ENCODE assay signal across 17 cellular contexts in the genomic region with DNA sequence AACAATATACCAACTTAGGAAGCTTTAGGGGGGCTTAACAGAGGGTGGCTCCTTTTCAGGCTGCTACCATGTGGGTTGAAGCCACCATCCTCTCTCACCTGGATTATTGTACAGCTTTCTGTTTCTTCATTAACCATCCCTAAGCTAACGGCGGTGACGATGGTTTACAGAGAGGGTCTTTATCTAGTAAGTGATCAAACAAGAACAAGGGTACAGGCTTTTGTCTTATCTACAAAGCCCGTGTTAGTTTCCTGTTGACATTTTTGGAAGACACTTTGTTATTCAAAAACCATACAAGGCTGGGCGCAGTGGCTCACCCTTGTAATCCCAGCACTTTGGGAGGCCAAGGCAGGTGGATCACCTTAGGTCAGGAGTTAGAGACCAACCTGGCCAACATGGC. TPM values are rescaled to one million over a fixed set of nuclear protein-coding genes. Genes with fewer than 3 reads are reported as not detected.
DNase-seq lines count a peak whose midpoint lies in the region; ATAC-seq and TF ChIP-seq lines count a peak whose summit lies in the region.
"Had no signal": no experiment of that assay in that cellular context is flagged by ENCODE, and none has a peak within 500 bp of the region (broad histone marks: within the 10 kb centered on the region; RNA-seq: fewer than 3 reads in every experiment).

No MANE protein-coding gene starts in this region.

- peak overlapping the region in 1 of 5 donors; percentile 27 for H3K9ac ChIP-seq in subcutaneous abdominal adipose tissue (ENCODE audit: low read length in 5 of 5)

- TF ChIP-seq CTCF in cardiac muscle cell (IDR thresholded peaks at IDR 0.05; ENCODE audit: low read depth, low read length) (no peak), glutamatergic neuron (IDR thresholded peaks at IDR 0.05; ENCODE audit: partially characterized antibody, unreplicated experiment) (no peak)

- H3K9me3 Mint-ChIP-seq in IgD-negative memory B cell (no peaks in the 10 kb centered on the region), glutamatergic neuron (ENCODE audit: unreplicated experiment) (peaks cover 5% of the 10 kb centered on the region)

- H3K27me3 Mint-ChIP-seq in IgD-negative memory B cell: no peaks in the 10 kb centered on the region
- peaks cover 3% of the 10 kb centered on the region for H3K27me3 Mint-ChIP-seq in glutamatergic neuron (ENCODE audit: unreplicated experiment)
- H3K27me3 Mint-ChIP-seq: activated CD4-positive, alpha-beta T cell treated with anti-CD3 and anti-CD28 coated beads for 36 hours had no signal

- ATAC-seq in right cardiac atrium: no peak
- ATAC-seq: activated CD4-positive, alpha-beta T cell treated with anti-CD3 and anti-CD28 coated beads for 36 hours; pancreas had no signal

- no peaks in the 10 kb centered on the region for H3K27me3 ChIP-seq in cardiac muscle cell
- H3K27me3 ChIP-seq in right cardiac atrium (ENCODE audit: control insufficient read depth, insufficient read depth): no peaks in the 10 kb centered on the region
- no peaks in the 10 kb centered on the region for H3K27me3 ChIP-seq in subcutaneous abdominal adipose tissue (ENCODE audit: control insufficient read depth in 5 of 5, insufficient read depth in 4 of 5, low read length in 5 of 5)
- H3K27me3 ChIP-seq: MG63, pancreas, uterus had no signal

- peaks cover 5% of the 10 kb centered on the region for H3K36me3 Mint-ChIP-seq in IgD-negative memory B cell
- H3K36me3 Mint-ChIP-seq in glutamatergic neuron (ENCODE audit: unreplicated experiment): peaks cover 6% of the 10 kb centered on the region

- H3K4me3 ChIP-seq in cardiac muscle cell (no peak overlapping the region), right cardiac atrium (ENCODE audit: low read length) (no peak overlapping the region), subcutaneous abdominal adipose tissue (ENCODE audit: low read depth in 1 of 5, low read length in 5 of 5) (no peak overlapping the region)
- H3K4me3 ChIP-seq: MG63, pancreas, smooth muscle cell, uterus had no signal

- peaks cover 9% of the 10 kb centered on the region for H3K36me3 ChIP-seq in cardiac muscle cell
- peaks cover 4 to 25% (median 11%) of the 10 kb centered on the region in 5 donors for H3K36me3 ChIP-seq in subcutaneous abdominal adipose tissue (ENCODE audit: control insufficient read depth in 5 of 5, insufficient read depth in 5 of 5, low read length in 5 of 5)
- H3K36me3 ChIP-seq: pancreas, uterus had no signal

- H3K4me3 Mint-ChIP-seq in IgD-negative memory B cell (peak overlapping the region; percentile 76 to 91 (median 82)), glutamatergic neuron (ENCODE audit: unreplicated experiment) (no peak overlapping the region)
- H3K4me3 Mint-ChIP-seq: activated CD4-positive, alpha-beta T cell treated with anti-CD3 and anti-CD28 coated beads for 36 hours had no signal

- 60% methylated on average over 5 of the region's 5 CpGs for WGBS in right cardiac atrium

- H3K9me3 ChIP-seq in cardiac muscle cell (ENCODE audit: low read depth) (no peaks in the 10 kb centered on the region), right cardiac atrium (ENCODE audit: control insufficient read depth, low read length) (no peaks in the 10 kb centered on the region), subcutaneous abdominal adipose tissue (ENCODE audit: control insufficient read depth in 5 of 5, low read length in 5 of 5) (no peaks in the 10 kb centered on the region)
- H3K9me3 ChIP-seq: MG63, pancreas, uterus had no signal

- intact Hi-C loops in right cardiac atrium (cut with DNase I): no loop called here

- peaks cover 26% of the 10 kb centered on the region for H3K4me1 ChIP-seq in cardiac muscle cell (ENCODE audit: low read depth)
- peaks cover 1% of the 10 kb centered on the region for H3K4me1 ChIP-seq in right cardiac atrium (ENCODE audit: control insufficient read depth, insufficient read depth, low read length)
- H3K4me1 ChIP-seq in subcutaneous abdominal adipose tissue (ENCODE audit: control insufficient read depth in 5 of 5, insufficient read depth in 5 of 5, low read length in 5 of 5): peaks cover 11 to 52% (median 43%) of the 10 kb centered on the region in 5 donors
- H3K4me1 ChIP-seq: uterus had no signal

- H3K27ac ChIP-seq in cardiac muscle cell (peak overlapping the region; percentile 93), right cardiac atrium (ENCODE audit: low read length) (no peak overlapping the region), subcutaneous abdominal adipose tissue (ENCODE audit: low read depth, low read length) (peak overlapping the region; percentile 69)
- H3K27ac ChIP-seq: pancreas had no signal

- H3K4me1 Mint-ChIP-seq in IgD-negative memory B cell (peaks cover 8 to 13% (median 10%) of the 10 kb centered on the region in 3 donors), glutamatergic neuron (ENCODE audit: low read depth, unreplicated experiment) (no peaks in the 10 kb centered on the region)

- H3K27ac Mint-ChIP-seq in IgD-negative memory B cell (peak overlapping the region in 1 of 3 donors; percentile 93), glutamatergic neuron (ENCODE audit: unreplicated experiment) (no peak overlapping the region)
- H3K27ac Mint-ChIP-seq: activated CD4-positive, alpha-beta T cell treated with anti-CD3 and anti-CD28 coated beads for 36 hours had no signal

- DNase-seq in cardiac muscle cell (ENCODE audit: low read depth in 1 of 2, low spot score in 1 of 2) (no peak), right cardiac atrium (no peak), glutamatergic neuron (no peak), cerebellar cortex (ENCODE audit: low spot score) (no peak), GDM1 (lab: John Stamatoyannopoulos, UW) (no peak)
- peak; percentile 26 for DNase-seq in central memory CD4-positive, alpha-beta T cell
- DNase-seq: activated CD4-positive, alpha-beta T cell treated with anti-CD3 and anti-CD28 coated beads for 36 hours; amniotic stem cell; MG63; NCI-H187 treated with DMSO at 0.1 percent for 48 hours; SHP77 treated with DMSO at 0.1 percent for 48 hours; T-helper 9 cell; uterus had no signal

RNA-seq across cellular contexts. Expression of gene SLC25A33, which starts 20.4 kb away (rescaled TPM):
- total RNA-seq in cardiac muscle cell (12.3 and 12.5 TPM in 2 replicates), right cardiac atrium (10 to 100 TPM in 1 of 4 donors, 1 to 10 TPM in 3; 7.0 to 11.4 (median 8.0) TPM), glutamatergic neuron (ENCODE audit: unreplicated experiment) (4.6 TPM)
- polyA plus RNA-seq in cardiac muscle cell (10.4 and 12.2 TPM in 2 replicates), right cardiac atrium (12.9 TPM), IgD-negative memory B cell (7.5 TPM)

RNA-seq across cellular contexts. Expression of gene TMEM201, which starts 29.0 kb away (rescaled TPM):
- total RNA-seq in cardiac muscle cell (21.0 and 28.0 TPM in 2 replicates), right cardiac atrium (10 to 100 TPM; 18.4 to 23.3 (median 21.1) TPM), glutamatergic neuron (ENCODE audit: unreplicated experiment) (35.1 TPM)
- polyA plus RNA-seq in cardiac muscle cell (25.0 and 34.1 TPM in 2 replicates), right cardiac atrium (14.5 TPM), IgD-negative memory B cell (4.2 TPM)
